21 cellular contexts compared by ENCODE assay signal in genomic region chr14:56715938-56716337, GRCh38.
DNase-seq lines count a peak whose midpoint lies in the region; ATAC-seq and TF ChIP-seq lines count a peak whose summit lies in the region.
"Had no signal": no experiment of that assay in that cellular context is flagged by ENCODE, and none has a peak within 500 bp of the region (broad histone marks: within the 10 kb centered on the region; RNA-seq: fewer than 3 reads in every experiment).

No MANE protein-coding gene starts in this region.

- peak; percentile 25; the same call in 1 of the 3 replicates for ATAC-seq in RWPE2 (ENCODE audit: low read depth)
- no peak for ATAC-seq in HG03139 (IDR thresholded peaks at IDR 0.05; ENCODE audit: unreplicated experiment)
- no peak for ATAC-seq in HG03521 (IDR thresholded peaks at IDR 0.05; ENCODE audit: unreplicated experiment)
- ATAC-seq: K562 had no signal

- H3K36me3 ChIP-seq in Karpas-422 (ENCODE audit: insufficient read depth, low read length) = no peaks in the 10 kb centered on the region
- no peaks in the 10 kb centered on the region for H3K36me3 ChIP-seq in RWPE2 (ENCODE audit: low read depth)
- H3K36me3 ChIP-seq: tibial artery had no signal

- DNase-seq in DMS 273 (lab: John Stamatoyannopoulos, UW; ENCODE audit: unreplicated experiment) = peak; percentile 45
- DNase-seq in DMS 273 treated with DMSO at 0.1 percent for 48 hours (lab: John Stamatoyannopoulos, UW) = no peak
- peak; percentile 47 for DNase-seq in Karpas-422
- DNase-seq in RWPE2 (ENCODE audit: low spot score) = no peak
- DNase-seq in retinal pigment epithelial cell (ENCODE audit: low read depth) = no peak
- DNase-seq in inferior parietal cortex (ENCODE audit: extremely low spot score) = no peak
- DNase-seq: activated CD4-positive, alpha-beta memory T cell treated with anti-CD3 and anti-CD28 coated beads, Interleukin-2, amount 10 ng/mL, durations not matched to agents 7 days and 5 days; activated effector memory CD4-positive, alpha-beta T cell treated with Interleukin-2 at 50 U/mL for 16 hours; AML-193; CD8-positive, alpha-beta memory T cell; mammary epithelial cell; NCI-H1694; NCI-H2171; NCI-H524 treated with DMSO at 0.1 percent for 48 hours; Right ventricle myocardium superior; T-helper 9 cell; tibial artery had no signal

- H3K27me3 ChIP-seq in Karpas-422 (ENCODE audit: low read length) (no peaks in the 10 kb centered on the region), RWPE2 (ENCODE audit: insufficient read depth, poor library complexity, severe bottlenecking) (peaks cover 14% of the 10 kb centered on the region)

- no peaks in the 10 kb centered on the region for H3K9me3 ChIP-seq in Karpas-422 (ENCODE audit: low read length)
- H3K9me3 ChIP-seq in RWPE2 (ENCODE audit: severe bottlenecking) = no peaks in the 10 kb centered on the region
- H3K9me3 ChIP-seq: tibial artery had no signal

- H3K4me3 ChIP-seq in Karpas-422 (ENCODE audit: low read length) (no peak overlapping the region), RWPE2 (ENCODE audit: severe bottlenecking) (no peak overlapping the region), retinal pigment epithelial cell (ENCODE audit: low read length) (no peak overlapping the region)
- H3K4me3 ChIP-seq: K562, tibial artery had no signal

- no peak overlapping the region for H3K9ac ChIP-seq in Karpas-422 (ENCODE audit: low read length)

- H3K4me1 ChIP-seq in Karpas-422 (ENCODE audit: low read length) (no peaks in the 10 kb centered on the region; the same call in 1 of the 2 replicates), RWPE2 (ENCODE audit: insufficient read depth, poor library complexity, severe bottlenecking) (no peaks in the 10 kb centered on the region)
- H3K4me1 ChIP-seq: tibial artery had no signal

- H2AFZ ChIP-seq in Karpas-422 (ENCODE audit: low read length) = no peak overlapping the region

- no peaks in the 10 kb centered on the region for H3K79me2 ChIP-seq in Karpas-422 (ENCODE audit: low read length)

- H3K9me2 ChIP-seq in Karpas-422 (replicated peaks; ENCODE audit: insufficient read depth, low read length) = no peaks in the 10 kb centered on the region

- no peaks in the 10 kb centered on the region for H4K20me1 ChIP-seq in Karpas-422 (ENCODE audit: insufficient read depth, low read depth, low read length)

- no peak overlapping the region for H3K4me2 ChIP-seq in Karpas-422 (ENCODE audit: low read depth, low read length, poor library complexity, severe bottlenecking)

- TF ChIP-seq CTCF in RWPE2 (IDR thresholded peaks at IDR 0.05; ENCODE audit: poor library complexity, severe bottlenecking) = no peak
- TF ChIP-seq CTCF in retinal pigment epithelial cell (conservative IDR thresholded peaks at IDR 0.05; ENCODE audit: low read depth, low read length) = peak; percentile 32

- H3K27ac ChIP-seq in Karpas-422 (ENCODE audit: low read length) (no peak overlapping the region), RWPE2 (ENCODE audit: poor library complexity, severe bottlenecking) (no peak overlapping the region)
- H3K27ac ChIP-seq: 22Rv1, tibial artery had no signal

Comparison
In these comparisons a context has a peak if more than half of its experiments do, and no peak if none do; other contexts are left out.
1. DNase-seq: peak in DMS 273 (single experiment) and Karpas-422 (single experiment); none in DMS 273 treated with DMSO at 0.1 percent for 48 hours (single experiment), RWPE2 (single experiment), retinal pigment epithelial cell (single experiment) and inferior parietal cortex (single experiment).